10 cellular contexts compared by ENCODE assay signal in the genomic region with DNA sequence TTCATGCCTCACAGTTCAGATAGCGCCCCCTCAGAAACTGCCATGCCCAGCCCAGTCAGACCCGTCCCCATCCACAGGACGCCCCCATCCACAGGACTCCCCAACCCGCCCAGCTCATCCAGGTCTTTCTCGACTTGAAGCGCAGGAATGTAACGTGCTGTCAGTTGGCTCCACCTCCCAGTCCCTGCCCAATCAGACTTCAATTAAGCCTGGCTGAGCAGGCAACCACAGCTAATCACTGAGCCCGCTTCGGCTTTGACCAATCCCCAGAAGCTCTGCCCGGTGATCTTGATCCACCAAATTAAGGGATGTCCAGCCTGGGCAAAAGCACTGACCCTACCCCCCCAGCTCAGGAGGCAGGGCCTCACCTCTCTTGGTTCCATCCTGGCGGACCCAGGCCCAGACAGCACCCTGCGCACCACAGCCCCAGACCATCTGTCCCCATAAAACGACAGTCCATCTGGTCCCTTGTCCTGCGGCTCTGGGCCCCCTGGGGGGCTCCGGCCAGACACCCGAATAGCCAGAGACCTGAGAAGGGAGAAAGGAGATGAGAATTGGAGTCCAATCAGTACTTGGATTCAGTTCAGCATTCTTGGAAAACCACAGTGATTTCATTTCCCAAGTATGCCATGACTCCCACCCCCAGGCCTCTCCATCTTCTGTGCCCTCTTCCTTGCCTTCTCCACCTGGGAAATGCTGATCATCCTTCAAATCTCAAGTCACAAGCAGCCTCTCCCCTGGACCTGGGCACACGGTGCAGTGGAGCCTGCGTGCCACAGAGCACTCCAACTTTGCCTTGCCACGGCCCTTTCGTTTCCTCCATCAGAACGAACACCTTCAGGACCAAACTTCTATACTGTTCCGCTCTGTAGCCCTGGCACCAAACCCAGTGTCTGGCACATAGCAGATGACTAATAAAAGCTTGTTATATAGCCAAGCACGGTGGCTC. TPM values are rescaled to one million over a fixed set of nuclear protein-coding genes. Genes with fewer than 3 reads are reported as not detected.
DNase-seq lines count a peak whose midpoint lies in the region; FAIRE-seq and TF ChIP-seq lines count a peak whose summit lies in the region.
"Had no signal": no experiment of that assay in that cellular context is flagged by ENCODE, and none has a peak within 500 bp of the region (broad histone marks: within the 10 kb centered on the region; RNA-seq: fewer than 3 reads in every experiment).

No MANE protein-coding gene starts in this region.

- H3K27ac ChIP-seq in mammary epithelial cell (ENCODE audit: insufficient read depth, low read depth, low read length) (peak overlapping the region; percentile 27), keratinocyte (ENCODE audit: control insufficient read depth, insufficient read depth, low read length) (peak overlapping the region; percentile 42), adrenal gland (no peak overlapping the region)

- in situ Hi-C loops in mammary epithelial cell (cut with MboI; ENCODE audit: low sequenced_read_pairs in 2 of 2), result no loop called here

- TF ChIP-seq CTCF in mammary epithelial cell (conservative IDR thresholded peaks at IDR 0.05 in 1 of 2, IDR thresholded peaks at IDR 0.05 in 1 of 2; ENCODE audit: extremely low read depth in 1 of 2, insufficient read depth in 1 of 2, low read depth in 1 of 2, low read length in 2 of 2), result no peak
- no peak for TF ChIP-seq CTCF in keratinocyte (optimal IDR thresholded peaks at IDR 0.05 in 1 of 3, IDR thresholded peaks at IDR 0.05 in 1 of 3, conservative IDR thresholded peaks at IDR 0.05 in 1 of 3; ENCODE audit: extremely low read depth in 1 of 3, insufficient read depth in 2 of 3, low read length in 3 of 3)
- TF ChIP-seq CTCF in adrenal gland (IDR thresholded peaks at IDR 0.05), result no peak

- BruUV-seq in mammary epithelial cell (replicated peaks; lab: Mats Ljungman, UMichigan), result no TSS peak

- peaks cover 87% of the 10 kb centered on the region for H3K79me2 ChIP-seq in mammary epithelial cell (ENCODE audit: insufficient read depth, low read length)
- peaks cover 52% of the 10 kb centered on the region for H3K79me2 ChIP-seq in keratinocyte (ENCODE audit: control insufficient read depth, insufficient read depth, low read length)

- H3K4me1 ChIP-seq in mammary epithelial cell (ENCODE audit: insufficient read depth, low read length), result peaks cover 43% of the 10 kb centered on the region
- H3K4me1 ChIP-seq in keratinocyte (ENCODE audit: control insufficient read depth, extremely low read depth, insufficient read depth, low read length), result peaks cover 28% of the 10 kb centered on the region
- H3K4me1 ChIP-seq in adrenal gland (replicated peaks in 1 of 2), result peaks cover 12 to 18% of the 10 kb centered on the region in 2 donors

- DNase-seq in AG08396 (ENCODE audit: low spot score), result peak; percentile 92
- peak; percentile 77 for DNase-seq in HTR-8/SVneo (ENCODE audit: insufficient read length, low spot score)
- DNase-seq in mammary epithelial cell, result peak; percentile 89
- DNase-seq in keratinocyte (ENCODE audit: low read depth, low spot score), result peak; percentile 41
- no peak for DNase-seq in adrenal gland
- DNase-seq in NCI-H2029 (lab: John Stamatoyannopoulos, UW), result no peak
- DNase-seq in SKM-1 treated with dmso at 0.1 percent for 144 hours (lab: John Stamatoyannopoulos, UW; ENCODE audit: unreplicated experiment), result no peak
- DNase-seq in NCI-H748 treated with DMSO at 0.1 percent for 48 hours (lab: John Stamatoyannopoulos, UW), result no peak
- DNase-seq: NCI-H510A treated with DMSO at 0.1 percent for 48 hours had no signal

- no peak for TF ChIP-seq POLR2A in adrenal gland (IDR thresholded peaks at IDR 0.05)

- H3K9me1 ChIP-seq in keratinocyte (ENCODE audit: control insufficient read depth, extremely low read depth, insufficient read depth, low read length), result peaks cover 6% of the 10 kb centered on the region

- H4K20me1 ChIP-seq in mammary epithelial cell (ENCODE audit: insufficient read depth, low read length), result no peaks in the 10 kb centered on the region
- peaks cover 24% of the 10 kb centered on the region for H4K20me1 ChIP-seq in keratinocyte (ENCODE audit: control insufficient read depth, extremely low read depth, insufficient read depth, low read length)

- H3K4me3 ChIP-seq in mammary epithelial cell (replicated peaks in 1 of 3; ENCODE audit: insufficient read depth in 1 of 3, low read depth in 2 of 3, low read length in 3 of 3) (no peak overlapping the region), keratinocyte (ENCODE audit: control insufficient read depth in 2 of 3, extremely low read depth in 1 of 3, insufficient read depth in 2 of 3, low read depth in 1 of 3, low read length in 3 of 3) (no peak overlapping the region), adrenal gland (no peak overlapping the region)

- CTCF ChIA-PET in mammary epithelial cell (lab: Charles Lee; ENCODE audit: low non-redundant PET), result no interaction called here

- no peak overlapping the region for H3K9ac ChIP-seq in mammary epithelial cell (ENCODE audit: insufficient read depth, low read length)
- H3K9ac ChIP-seq in keratinocyte (ENCODE audit: control insufficient read depth, extremely low read depth, insufficient read depth, low read length), result peak overlapping the region; percentile 6

- intact Hi-C loops in mammary epithelial cell (cut with micrococcal nuclease) (loop anchor here (2.0 kb wide), 1 partner anchor 16 kb away; no protein-coding TSS in a partner anchor), adrenal gland (cut with DNase I) (no loop called here)

- H3K27me3 ChIP-seq in mammary epithelial cell (ENCODE audit: insufficient read depth, low read length), result no peaks in the 10 kb centered on the region
- H3K27me3 ChIP-seq in keratinocyte (ENCODE audit: control insufficient read depth, extremely low read depth, insufficient read depth, low read length), result no peaks in the 10 kb centered on the region
- no peaks in the 10 kb centered on the region for H3K27me3 ChIP-seq in adrenal gland

- dilution Hi-C loops in mammary epithelial cell (cut with HindIII; ENCODE audit: low sequenced_read_pairs), result loop anchor here (5.0 kb wide), 2 partner anchors 45 to 165 kb away; no protein-coding TSS in a partner anchor
- dilution Hi-C loops in keratinocyte (cut with MboI; ENCODE audit: extremely low pct_ligation_motif_present, low sequenced_read_pairs), result no loop called here

- H3K9me3 ChIP-seq in mammary epithelial cell (replicated peaks; ENCODE audit: insufficient read depth, low read length) (no peaks in the 10 kb centered on the region), keratinocyte (ENCODE audit: control insufficient read depth, low read depth, low read length) (no peaks in the 10 kb centered on the region), adrenal gland (replicated peaks in 1 of 3) (no peaks in the 10 kb centered on the region)

- FAIRE-seq in HTR-8/SVneo (lab: Jason Lieb, UNC), result peak; percentile 9
- peak; percentile 92 for FAIRE-seq in keratinocyte (lab: Jason Lieb, UNC)
- FAIRE-seq: HepG2 had no signal

- H2AFZ ChIP-seq in mammary epithelial cell (ENCODE audit: low read depth, low read length), result no peak overlapping the region
- no peak overlapping the region for H2AFZ ChIP-seq in keratinocyte (ENCODE audit: control insufficient read depth, low read length)

- no peak overlapping the region for H3K4me2 ChIP-seq in mammary epithelial cell (ENCODE audit: insufficient read depth, low read depth, low read length)
- H3K4me2 ChIP-seq in keratinocyte (ENCODE audit: control insufficient read depth, extremely low read depth, insufficient read depth, low read depth, low read length), result no peak overlapping the region

- peaks cover 38% of the 10 kb centered on the region for H3K36me3 ChIP-seq in mammary epithelial cell (ENCODE audit: insufficient read depth, low read length)
- peaks cover 61 to 82% of the 10 kb centered on the region in 2 experiments for H3K36me3 ChIP-seq in keratinocyte (ENCODE audit: control insufficient read depth in 2 of 2, extremely low read depth in 1 of 2, insufficient read depth in 2 of 2, low read length in 2 of 2)
- no peaks in the 10 kb centered on the region for H3K36me3 ChIP-seq in adrenal gland (replicated peaks in 1 of 2)

- WGBS in mammary epithelial cell (ENCODE audit: low coverage, missing lambda C conversion rate), result 52% methylated on average over 22 of the region's 23 CpGs
- WGBS in adrenal gland, 4 donors, result 89 to 94% (median 92%) methylated on average over 20 to 23 of the region's 23 CpGs

RNA-seq across cellular contexts. Expression of a gene that starts 10.7 kb away (rescaled TPM):
- total RNA-seq in mammary epithelial cell (10 to 100 TPM in 1 of 2 donors, 1 to 10 TPM in 1; 3.5 to 48.9 TPM), adrenal gland (10 to 100 TPM; 16.2 to 27.6 (median 22.7) TPM)
- polyA plus RNA-seq in mammary epithelial cell (6.0 TPM), keratinocyte (4.1 to 5.9 TPM (median 5.8 TPM) in 3 replicates), adrenal gland (10 to 100 TPM in 1 of 3 donors, 1 to 10 TPM in 2; 4.3 to 11.5 (median 7.8) TPM)
- polyA minus RNA-seq in mammary epithelial cell (not detected), keratinocyte (4.7 to 7.7 TPM (median 4.8 TPM) in 3 replicates)
- polyA plus RNA-seq in keratinocyte (2011; ENCODE audit: low read depth), result 2.5 TPM
- 1.1 and 2.0 TPM in 2 replicates for polyA plus RNA-seq in keratinocyte (2011; cell fraction: cytosol; rRNA removed)
- polyA plus RNA-seq in keratinocyte (2011; cell fraction: nucleus; rRNA removed), result 31.3 and 35.6 TPM in 2 replicates
- polyA plus RNA-seq in keratinocyte (2012; ENCODE audit: low replicate concordance), result 3.8 and 3.9 TPM in 2 replicates
- polyA minus RNA-seq in keratinocyte (2011; cell fraction: cytosol; rRNA and poly(A)+ RNA removed), result 1.5 TPM
- polyA minus RNA-seq in keratinocyte (2011; cell fraction: nucleus; rRNA and poly(A)+ RNA removed), result 8.4 and 12.4 TPM in 2 replicates

RNA-seq across cellular contexts. Expression of a gene that starts 22.3 kb away (rescaled TPM):
- total RNA-seq in mammary epithelial cell (100 to 1,000 TPM in 1 of 2 donors, 10 to 100 TPM in 1; 62.0 to 152 TPM), adrenal gland (10 to 100 TPM; 14.0 to 34.2 (median 20.9) TPM)
- polyA plus RNA-seq in mammary epithelial cell (71.0 TPM), keratinocyte (32.2 to 50.8 TPM (median 40.1 TPM) in 3 replicates), adrenal gland (10 to 100 TPM in 2 of 3 donors, 1 to 10 TPM in 1; 4.7 to 24.4 (median 17.4) TPM)
- polyA minus RNA-seq in mammary epithelial cell (118 TPM), keratinocyte (59.5 to 125 TPM (median 69.7 TPM) in 3 replicates)
- 13.2 TPM for polyA plus RNA-seq in keratinocyte (2011; ENCODE audit: low read depth)
- polyA plus RNA-seq in keratinocyte (2011; cell fraction: cytosol; rRNA removed), result 26.8 and 49.6 TPM in 2 replicates
- polyA plus RNA-seq in keratinocyte (2011; cell fraction: nucleus; rRNA removed), result 58.9 and 89.7 TPM in 2 replicates
- polyA plus RNA-seq in keratinocyte (2012; ENCODE audit: low replicate concordance), result 22.8 and 71.2 TPM in 2 replicates
- polyA minus RNA-seq in keratinocyte (2011; cell fraction: cytosol; rRNA and poly(A)+ RNA removed), result 127 TPM
- 55.1 and 62.4 TPM in 2 replicates for polyA minus RNA-seq in keratinocyte (2011; cell fraction: nucleus; rRNA and poly(A)+ RNA removed)

Comparison
In these comparisons a context has a peak if more than half of its experiments do, and no peak if none do; other contexts are left out.
1. DNase-seq: peak in AG08396 (single experiment), HTR-8/SVneo (single experiment), mammary epithelial cell (single experiment) and keratinocyte (single experiment); none in adrenal gland (0 of 7), NCI-H2029 (single experiment), SKM-1 treated with dmso at 0.1 percent for 144 hours (single experiment) and NCI-H748 treated with DMSO at 0.1 percent for 48 hours (single experiment).
2. H3K27ac ChIP-seq: peak in mammary epithelial cell (single experiment) and keratinocyte (single experiment); none in adrenal gland (0 of 5).